11 cellular contexts compared by ENCODE assay signal in genomic region chr7:1175597-1175966, GRCh38. TPM values are rescaled to one million over a fixed set of nuclear protein-coding genes. Genes with fewer than 3 reads are reported as not detected.
DNase-seq lines count a peak whose midpoint lies in the region; ATAC-seq, FAIRE-seq and TF ChIP-seq lines count a peak whose summit lies in the region.
"Had no signal": no experiment of that assay in that cellular context is flagged by ENCODE, and none has a peak within 500 bp of the region (broad histone marks: within the 10 kb centered on the region; RNA-seq: fewer than 3 reads in every experiment).

No MANE protein-coding gene starts in this region.

- peaks cover 5% of the 10 kb centered on the region for H3K4me1 Mint-ChIP-seq in MCF 10A (ENCODE audit: insufficient read depth, unreplicated experiment)

- H3K9ac ChIP-seq in KMS-11, result no peak overlapping the region

- H3K4me3 ChIP-seq in BE2C (ENCODE audit: low read depth, low read length) (peak overlapping the region; percentile 53), KMS-11 (IDR thresholded peaks at IDR 0.05; ENCODE audit: insufficient read depth, low read depth, low read length) (no peak overlapping the region), pancreas (peak overlapping the region in 3 of 4 donors; percentile 5 to 27 (median 26))
- H3K4me3 ChIP-seq: body of pancreas had no signal

- no peak for FAIRE-seq in pancreas (lab: Jason Lieb, UNC)

- peak overlapping the region; percentile 53 for H3K4me2 ChIP-seq in KMS-11

- H3K27ac Mint-ChIP-seq in MCF 10A (ENCODE audit: low read depth, unreplicated experiment), result peak overlapping the region; percentile 35

- DNase-seq in BE2C (no peak), MCF 10A (ENCODE audit: unreplicated experiment) (no peak), pancreas (no peak), NOMO-1 (lab: John Stamatoyannopoulos, UW; ENCODE audit: unreplicated experiment in 2 of 2) (no peak)
- DNase-seq in activated CD4-positive, CD25-positive, alpha-beta regulatory T cell (lab: John Stamatoyannopoulos, UW), result no peak
- no peak for DNase-seq in stimulated activated CD4-positive, alpha-beta T cell treated with anti-CD3 and anti-CD28 coated beads, Interleukin-12 subunit alpha, Interleukin-12 subunit beta, amount 100 ng/mL, for 4 hours

- H3K27me3 ChIP-seq in BE2C (no peaks in the 10 kb centered on the region), KMS-11 (ENCODE audit: insufficient read depth, low read depth) (peaks cover 31% of the 10 kb centered on the region), pancreas (no peaks in the 10 kb centered on the region)
- H3K27me3 ChIP-seq: body of pancreas had no signal

- POLR2A ChIA-PET in MCF 10A (lab: Yijun Ruan, JAX), result interaction anchor here (1.8 kb wide), 1 partner anchor 15 kb away, joined by 8 read pairs; the partner anchor contains the start of gene ZFAND2A

- H3K36me3 Mint-ChIP-seq in MCF 10A (ENCODE audit: insufficient read depth, unreplicated experiment), result peaks cover 8% of the 10 kb centered on the region
- H3K36me3 Mint-ChIP-seq: natural killer cell treated with Interleukin-12 subunit alpha and Interleukin-12 subunit beta and Interleukin-15 and Interleukin-18, amount 100 ng/mL, for 72 hours had no signal

- ATAC-seq in pancreas, result no peak
- ATAC-seq in GM21786 (IDR thresholded peaks at IDR 0.05; ENCODE audit: unreplicated experiment), result no peak

- H3K79me2 ChIP-seq in KMS-11 (ENCODE audit: insufficient read depth, low read depth), result no peaks in the 10 kb centered on the region

- H3K36me3 ChIP-seq in BE2C (no peaks in the 10 kb centered on the region), KMS-11 (ENCODE audit: insufficient read depth) (no peaks in the 10 kb centered on the region), pancreas (no peaks in the 10 kb centered on the region)

- H3K9me3 ChIP-seq in BE2C (peaks cover 5% of the 10 kb centered on the region; the same call in 1 of the 2 replicates), pancreas (no peaks in the 10 kb centered on the region)
- H3K9me3 ChIP-seq: body of pancreas had no signal

- CTCF ChIA-PET in MCF 10A (lab: Yijun Ruan, JAX), result interaction anchor here (0.6 to 6.1 kb wide), 20 partner anchors 8 to 292 kb away, joined by 3 to 69 read pairs (median 4); partner anchors contain the start of genes CYP2W1 and GPER1

- H2AFZ ChIP-seq in KMS-11 (ENCODE audit: low read depth), result peak overlapping the region; percentile 93

- TF ChIP-seq CTCF in BE2C (IDR thresholded peaks at IDR 0.05; ENCODE audit: low read depth, low read length) (no peak), KMS-11 (conservative IDR thresholded peaks at IDR 0.05; ENCODE audit: low read depth, low read length) (no peak), MCF 10A (IDR thresholded peaks at IDR 0.05; ENCODE audit: unreplicated experiment) (no peak), pancreas (IDR thresholded peaks at IDR 0.05) (no peak)

- WGBS in pancreas, 2 donors, result 89 to 90% methylated on average over 15 of the region's 15 CpGs

- H3K4me1 ChIP-seq in BE2C, result no peaks in the 10 kb centered on the region
- no peaks in the 10 kb centered on the region for H3K4me1 ChIP-seq in KMS-11 (ENCODE audit: low read depth, poor library complexity, severe bottlenecking)
- H3K4me1 ChIP-seq in pancreas, result no peaks in the 10 kb centered on the region

- BruUV-seq in MCF 10A (replicated peaks; lab: Mats Ljungman, UMichigan), result no TSS peak

- no peak overlapping the region for H3K27ac ChIP-seq in KMS-11
- peak overlapping the region in 1 of 4 donors; percentile 19 for H3K27ac ChIP-seq in pancreas
- H3K27ac ChIP-seq: body of pancreas had no signal

- H3K4me3 Mint-ChIP-seq in MCF 10A (ENCODE audit: unreplicated experiment), result peak overlapping the region; percentile 54

- H4K20me1 ChIP-seq in KMS-11 (ENCODE audit: insufficient read depth), result no peaks in the 10 kb centered on the region

- intact Hi-C loops in MCF 10A (cut with micrococcal nuclease) (no loop called here), pancreas (cut with DNase I) (no loop called here)

- no peaks in the 10 kb centered on the region for H3K27me3 Mint-ChIP-seq in MCF 10A (ENCODE audit: insufficient read depth, unreplicated experiment)

- H3K9me3 Mint-ChIP-seq in MCF 10A (ENCODE audit: unreplicated experiment), result no peaks in the 10 kb centered on the region
- H3K9me3 Mint-ChIP-seq: natural killer cell treated with Interleukin-12 subunit alpha and Interleukin-12 subunit beta and Interleukin-15 and Interleukin-18, amount 100 ng/mL, for 72 hours had no signal

RNA-seq across cellular contexts. Expression of gene ZFAND2A, which starts 15.6 kb away (rescaled TPM):
- 103 TPM for polyA plus RNA-seq in BE2C (2012; ENCODE audit: insufficient read depth, insufficient read length, low read depth)
- total RNA-seq in MCF 10A (2022), result 30.1 and 40.7 TPM in 2 replicates
- 10 to 100 TPM in 3 of 6 donors, 1 to 10 TPM in 3; 6.1 to 21.7 (median 10.3) TPM for total RNA-seq in pancreas
- 10 to 100 TPM; 31.9 to 35.0 TPM for polyA plus RNA-seq in pancreas

RNA-seq across cellular contexts. Expression of gene UNCX, which starts 57.1 kb away (rescaled TPM):
- not detected for polyA plus RNA-seq in BE2C (2012; ENCODE audit: insufficient read depth, insufficient read length, low read depth)
- total RNA-seq in MCF 10A (2022) (not detected in 2 replicates), pancreas (not detected)
- not detected for polyA plus RNA-seq in pancreas
- total RNA-seq: body of pancreas; natural killer cell treated with Interleukin-12 subunit alpha and Interleukin-12 subunit beta and Interleukin-15 and Interleukin-18, amount 100 ng/mL, for 72 hours; subcutaneous adipose tissue had no signal
